Comparison of ENCODE assay signal across 11 cellular contexts in genomic region chr2:191050640-191050987, GRCh38. TPM values are rescaled to one million over a fixed set of nuclear protein-coding genes. Genes with fewer than 3 reads are reported as not detected.
DNase-seq lines count a peak whose midpoint lies in the region; ATAC-seq and TF ChIP-seq lines count a peak whose summit lies in the region.
"Had no signal": no experiment of that assay in that cellular context is flagged by ENCODE, and none has a peak within 500 bp of the region (broad histone marks: within the 10 kb centered on the region; RNA-seq: fewer than 3 reads in every experiment).

No MANE protein-coding gene starts in this region.

- H4K20me1 ChIP-seq in GM23248 (ENCODE audit: insufficient read depth), result no peaks in the 10 kb centered on the region

- no peak for TF ChIP-seq POLR2A in uterus (IDR thresholded peaks at IDR 0.05)

- no peak overlapping the region for H3K27ac Mint-ChIP-seq in CD4-positive, alpha-beta T cell
- H3K27ac Mint-ChIP-seq: activated naive CD4-positive, alpha-beta T cell treated with anti-CD3 and anti-CD28 coated beads for 36 hours had no signal

- H3F3A ChIP-seq in GM23248 (ENCODE audit: insufficient read depth), result peaks cover 53% of the 10 kb centered on the region

- H3K4me1 ChIP-seq in GM23248 (ENCODE audit: insufficient read depth) (peaks cover 59% of the 10 kb centered on the region), uterus (no peaks in the 10 kb centered on the region)

- no peak for TF ChIP-seq CTCF in AG09319 (IDR thresholded peaks at IDR 0.05; ENCODE audit: low read depth, low read length)
- no peak for TF ChIP-seq CTCF in cardiac fibroblast (IDR thresholded peaks at IDR 0.05; ENCODE audit: low read depth, low read length)
- TF ChIP-seq CTCF in CD4-positive, alpha-beta T cell (IDR thresholded peaks at IDR 0.05), result no peak
- TF ChIP-seq CTCF in uterus (IDR thresholded peaks at IDR 0.05), result no peak

- peak overlapping the region; percentile 73 for H3K9ac ChIP-seq in GM23248

- peaks cover 7% of the 10 kb centered on the region for H3K4me1 Mint-ChIP-seq in CD4-positive, alpha-beta T cell (ENCODE audit: low read depth)

- POLR2A ChIA-PET in CD4-positive, alpha-beta T cell (lab: Charles Lee), result interaction anchor here (1.0 to 2.8 kb wide), 5 partner anchors 11 to 115 kb away, joined by 3 to 47 read pairs (median 23); partner anchors contain the start of gene STAT4

- peak overlapping the region; percentile 95 for H3K27ac ChIP-seq in GM23248
- H3K27ac ChIP-seq in CD4-positive, alpha-beta T cell (ENCODE audit: low read depth, low read length), result no peak overlapping the region
- H3K27ac ChIP-seq in uterus, result no peak overlapping the region

- H2AFZ ChIP-seq in GM23248, result no peak overlapping the region

- ATAC-seq in CD4-positive, alpha-beta T cell (ENCODE audit: poor library complexity), result no peak

- H3K9me2 ChIP-seq in GM23248 (ENCODE audit: insufficient read depth), result no peaks in the 10 kb centered on the region

- H3K4me3 ChIP-seq in GM23248 (peak overlapping the region; percentile 33), cardiac fibroblast (replicated peaks in 1 of 2; ENCODE audit: low read depth in 2 of 2, low read length in 2 of 2) (no peak overlapping the region), uterus (no peak overlapping the region)
- H3K4me3 ChIP-seq: GM12878 had no signal

- H3K4me2 ChIP-seq in GM23248 (ENCODE audit: unreplicated experiment), result peak overlapping the region; percentile 78

- no peaks in the 10 kb centered on the region for H3K9me3 Mint-ChIP-seq in CD4-positive, alpha-beta T cell
- H3K9me3 Mint-ChIP-seq: activated naive CD4-positive, alpha-beta T cell treated with anti-CD3 and anti-CD28 coated beads for 36 hours had no signal

- WGBS in GM23248 (ENCODE audit: low coverage in 1 of 2, low lambda C conversion rate in 2 of 2, missing lambda C conversion rate in 2 of 2), 2 experiments, result 0% methylated on average over 1 of the region's 1 CpG

- in situ Hi-C loops in GM23248 (cut with MboI), result loop anchor here (10.0 kb wide), 1 partner anchor 104 kb away; the partner anchor contains the start of gene STAT4

- H3K36me3 ChIP-seq in GM23248 (ENCODE audit: low read depth) (no peaks in the 10 kb centered on the region), uterus (no peaks in the 10 kb centered on the region)

- H3K27me3 ChIP-seq in GM23248 (replicated peaks; ENCODE audit: insufficient read depth) (no peaks in the 10 kb centered on the region), uterus (no peaks in the 10 kb centered on the region)
- H3K27me3 ChIP-seq in CD4-positive, alpha-beta T cell (ENCODE audit: control insufficient read depth, insufficient read depth, low read length), result no peaks in the 10 kb centered on the region

- CTCF ChIA-PET in CD4-positive, alpha-beta T cell (lab: Charles Lee), result interaction anchor here (1.1 to 7.6 kb wide), 4 partner anchors 12 to 114 kb away, joined by 3 to 157 read pairs (median 15); partner anchors contain the start of gene STAT4

- H3K79me2 ChIP-seq in GM23248 (ENCODE audit: insufficient read depth), result no peaks in the 10 kb centered on the region

- no peaks in the 10 kb centered on the region for H3K27me3 Mint-ChIP-seq in CD4-positive, alpha-beta T cell

- H3K4me3 Mint-ChIP-seq in CD4-positive, alpha-beta T cell, result no peak overlapping the region
- H3K4me3 Mint-ChIP-seq: activated naive CD4-positive, alpha-beta T cell treated with anti-CD3 and anti-CD28 coated beads for 36 hours had no signal

- DNase-seq in AG09319 (ENCODE audit: extremely low read depth, low read depth), result peak; percentile 56
- peak; percentile 90 for DNase-seq in GM23248
- DNase-seq in cardiac fibroblast (ENCODE audit: low read depth in 2 of 2), result peak; percentile 75 to 84
- peak; percentile 46 for DNase-seq in myocyte (ENCODE audit: low read depth)
- DNase-seq in CD4-positive, alpha-beta T cell, result no peak
- no peak for DNase-seq in SW 1271 (lab: John Stamatoyannopoulos, UW)
- DNase-seq in uterus, result no peak
- DNase-seq in NK-92 (lab: John Stamatoyannopoulos, UW; ENCODE audit: unreplicated experiment), result no peak
- DNase-seq: activated naive CD4-positive, alpha-beta T cell treated with anti-CD3 and anti-CD28 coated beads for 36 hours; NCI-H82 had no signal

- no peaks in the 10 kb centered on the region for H3K9me3 ChIP-seq in GM23248 (ENCODE audit: low read depth)
- no peaks in the 10 kb centered on the region for H3K9me3 ChIP-seq in CD4-positive, alpha-beta T cell (ENCODE audit: control insufficient read depth, low read length)
- no peaks in the 10 kb centered on the region for H3K9me3 ChIP-seq in uterus

- intact Hi-C loops in CD4-positive, alpha-beta T cell (cut with DNase I, micrococcal nuclease), result no loop called here
- intact Hi-C loops in uterus (cut with DNase I; ENCODE audit: low total_unique reads), result no loop called here

- H3K36me3 Mint-ChIP-seq in CD4-positive, alpha-beta T cell (ENCODE audit: low read depth), result no peaks in the 10 kb centered on the region

RNA-seq across cellular contexts. Expression of gene STAT1, which starts 36.6 kb away (rescaled TPM):
- 227 and 232 TPM in 2 replicates for total RNA-seq in GM23248 (2014; rRNA removed; shearing (Covaris generic))
- 237 and 238 TPM in 2 replicates for polyA plus RNA-seq in GM23248 (2016; fragmentation: Nextera tagmentation; extraction: Ambion mirVana)
- total RNA-seq in myocyte (106 and 116 TPM in 2 replicates), uterus (10 to 100 TPM; 20.7 to 83.0 (median 56.1) TPM)
- 102 TPM for polyA plus RNA-seq in myocyte (2012)
- 10 to 100 TPM; 56.6 to 57.8 TPM for total RNA-seq in CD4-positive, alpha-beta T cell

Comparison
In these comparisons a context has a peak if more than half of its experiments do, and no peak if none do; other contexts are left out.
1. DNase-seq: peak in AG09319 (single experiment), GM23248 (single experiment), cardiac fibroblast (2 of 2) and myocyte (single experiment); none in CD4-positive, alpha-beta T cell (0 of 10), SW 1271 (0 of 2), uterus (0 of 2) and NK-92 (single experiment).